9 cellular contexts compared by ENCODE assay signal in the genomic region with DNA sequence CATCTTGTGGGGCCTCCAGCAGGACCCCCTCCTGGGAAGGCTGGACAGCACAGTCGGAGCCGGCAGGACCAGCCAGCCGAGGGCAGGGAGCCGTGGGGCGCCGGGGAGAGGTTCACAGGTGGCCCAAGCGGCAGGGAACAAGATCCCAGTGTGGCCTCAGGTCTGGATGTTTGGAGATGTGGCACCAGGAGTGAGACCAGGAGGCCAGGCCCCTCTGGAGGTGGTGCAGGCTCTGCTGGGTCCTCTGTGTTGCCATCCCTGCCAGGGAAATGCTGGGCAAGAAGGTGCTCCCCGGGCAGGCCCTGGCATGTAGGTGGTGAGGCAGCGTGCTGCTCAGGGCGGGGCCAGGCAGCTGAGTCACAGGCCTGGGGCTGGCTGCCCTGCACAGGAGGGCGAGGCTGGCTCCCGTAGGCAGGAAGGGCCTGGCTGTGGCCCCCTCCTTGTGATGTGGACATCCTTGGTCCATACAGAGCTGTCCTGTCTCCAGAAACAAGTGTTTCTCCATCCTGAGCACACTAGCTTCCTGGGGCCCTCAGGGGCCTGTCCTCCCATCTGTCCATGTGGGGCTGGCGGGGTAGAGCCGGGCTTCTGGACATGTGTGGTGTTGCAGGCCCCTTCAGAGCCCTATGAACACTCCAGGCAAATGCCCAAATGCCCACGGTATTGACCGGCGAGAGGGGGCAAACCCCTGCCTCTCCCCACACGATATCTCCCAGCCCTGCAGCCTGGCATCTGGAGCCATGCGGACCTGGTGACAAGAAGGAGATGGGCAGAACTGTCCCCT. TPM values are rescaled to one million over a fixed set of nuclear protein-coding genes. Genes with fewer than 3 reads are reported as not detected.
DNase-seq lines count a peak whose midpoint lies in the region; ATAC-seq and TF ChIP-seq lines count a peak whose summit lies in the region.
"Had no signal": no experiment of that assay in that cellular context is flagged by ENCODE, and none has a peak within 500 bp of the region (broad histone marks: within the 10 kb centered on the region; RNA-seq: fewer than 3 reads in every experiment).

No MANE protein-coding gene starts in this region.

- TF ChIP-seq CTCF in lung (IDR thresholded peaks at IDR 0.05; ENCODE audit: control extremely low read depth, extremely low read depth) (no peak), endodermal cell (conservative IDR thresholded peaks at IDR 0.05) (no peak)

- H3K4me1 Mint-ChIP-seq in endodermal cell = peaks cover 4% of the 10 kb centered on the region

- H3K9me3 ChIP-seq in MG63 (no peaks in the 10 kb centered on the region), adipocyte (ENCODE audit: control insufficient read depth, low read length) (no peaks in the 10 kb centered on the region), lung (ENCODE audit: control insufficient read depth in 2 of 2, insufficient read depth in 1 of 2, low read length in 1 of 2) (no peaks in the 10 kb centered on the region), endodermal cell (ENCODE audit: control insufficient read depth, low read length) (no peaks in the 10 kb centered on the region)

- H3K27ac ChIP-seq in lung (ENCODE audit: low read depth in 1 of 2, low read length in 1 of 2) (no peak overlapping the region), endodermal cell (ENCODE audit: low read depth, low read length) (no peak overlapping the region)

- no peaks in the 10 kb centered on the region for H3K27me3 ChIP-seq in MG63
- no peaks in the 10 kb centered on the region for H3K27me3 ChIP-seq in adipocyte (replicated peaks; ENCODE audit: control insufficient read depth, insufficient read depth, low read length)
- no peaks in the 10 kb centered on the region for H3K27me3 ChIP-seq in lung (ENCODE audit: control insufficient read depth, insufficient read depth)
- no peaks in the 10 kb centered on the region for H3K27me3 ChIP-seq in endodermal cell (ENCODE audit: control insufficient read depth, insufficient read depth, low read length, poor library complexity, severe bottlenecking)

- ATAC-seq in lung (ENCODE audit: insufficient read depth, low FRiP score) (peak; percentile 61), GM18861 (IDR thresholded peaks at IDR 0.05; ENCODE audit: unreplicated experiment) (no peak), HG02588 (IDR thresholded peaks at IDR 0.05; ENCODE audit: unreplicated experiment) (no peak)

- H3K4me3 ChIP-seq in MG63 (no peak overlapping the region), adipocyte (ENCODE audit: low read length) (no peak overlapping the region), lung (no peak overlapping the region), endodermal cell (ENCODE audit: low read length) (no peak overlapping the region)

- H3K9me3 Mint-ChIP-seq in endodermal cell = no peaks in the 10 kb centered on the region

- peaks cover 12% of the 10 kb centered on the region for H3K4me1 ChIP-seq in adipocyte (ENCODE audit: control insufficient read depth, insufficient read depth, low read length)
- H3K4me1 ChIP-seq in lung (ENCODE audit: control insufficient read depth in 2 of 2, insufficient read depth in 2 of 2, low read length in 2 of 2) = no peaks in the 10 kb centered on the region
- H3K4me1 ChIP-seq in endodermal cell (ENCODE audit: control insufficient read depth, insufficient read depth, low read length) = no peaks in the 10 kb centered on the region

- H3K4me3 Mint-ChIP-seq in endodermal cell = no peak overlapping the region

- H3K9ac ChIP-seq in adipocyte (ENCODE audit: low read length) = no peak overlapping the region
- H3K9ac ChIP-seq in endodermal cell (ENCODE audit: extremely low read depth, low read length, poor library complexity, severe bottlenecking) = no peak overlapping the region

- H3K36me3 ChIP-seq in MG63 (no peaks in the 10 kb centered on the region), adipocyte (ENCODE audit: control insufficient read depth, insufficient read depth, low read length, severe bottlenecking) (no peaks in the 10 kb centered on the region), lung (ENCODE audit: control insufficient read depth in 2 of 2, insufficient read depth in 2 of 2, low read length in 2 of 2) (peaks cover 0 to 14% of the 10 kb centered on the region in 2 donors), endodermal cell (ENCODE audit: control insufficient read depth, insufficient read depth, low read length) (no peaks in the 10 kb centered on the region)

- H3K36me3 Mint-ChIP-seq in endodermal cell (ENCODE audit: low read depth) = peaks cover 2% of the 10 kb centered on the region

- DNase-seq in DMS 273 (lab: John Stamatoyannopoulos, UW; ENCODE audit: unreplicated experiment) (peak; percentile 84), MG63 (peak; percentile 94), adipocyte (ENCODE audit: low read depth) (peak; percentile 70), lung (ENCODE audit: low spot score) (peak; percentile 38), endodermal cell (no peak), retina (no peak)
- DNase-seq: activated CD4-positive, alpha-beta T cell treated with anti-CD3 and anti-CD28 coated beads for 4 hours had no signal

- 82 to 87% methylated on average over 19 of the region's 19 CpGs for WGBS in lung, 2 donors
- 93 to 98% methylated on average over 7 to 19 of the region's 19 CpGs for WGBS in endodermal cell (ENCODE audit: insufficient coverage in 1 of 2, insufficient read length in 1 of 2), 2 experiments

- H3K27me3 Mint-ChIP-seq in endodermal cell (ENCODE audit: insufficient read depth) = no peaks in the 10 kb centered on the region

- no peak overlapping the region for H3K27ac Mint-ChIP-seq in endodermal cell

RNA-seq across cellular contexts. Expression of gene HGFAC, which starts 4.8 kb away (rescaled TPM):
- total RNA-seq in MG63 (2014; rRNA removed; shearing (Covaris generic); ENCODE audit: low replicate concordance) = 0.53 TPM in 1 of 2 replicates, not detected in the other
- total RNA-seq in lung (under 1 TPM; 0.28 to 0.46 TPM), endodermal cell (under 1 TPM in 1 of 2 donors, not detected in 1; 0.46 TPM)
- polyA plus RNA-seq in lung = 1 to 10 TPM in 1 of 2 donors, under 1 TPM in 1; 0.24 to 2.6 TPM
- 0.93 TPM for polyA plus RNA-seq in endodermal cell (2013, experiment 1 of 2)
- polyA plus RNA-seq in endodermal cell (2013, experiment 2 of 2) = 0.50 TPM

RNA-seq across cellular contexts. Expression of gene DOK7, which starts 26.1 kb away (rescaled TPM):
- 7.1 and 9.6 TPM in 2 replicates for total RNA-seq in MG63 (2014; rRNA removed; shearing (Covaris generic); ENCODE audit: low replicate concordance)
- total RNA-seq in lung (1 to 10 TPM in 1 of 2 donors, under 1 TPM in 1; 0.63 to 2.7 TPM), endodermal cell (1 to 10 TPM in 1 of 2 donors, under 1 TPM in 1; 0.38 to 1.3 TPM)
- 1 to 10 TPM in 1 of 2 donors, under 1 TPM in 1; 0.53 to 2.3 TPM for polyA plus RNA-seq in lung
- polyA plus RNA-seq in endodermal cell (2013, experiment 1 of 2) = 0.46 TPM
- 1.0 TPM for polyA plus RNA-seq in endodermal cell (2013, experiment 2 of 2)

Comparison
In these comparisons a context has a peak if more than half of its experiments do, and no peak if none do; other contexts are left out.
1. DNase-seq: peak in DMS 273 (single experiment), MG63 (single experiment), adipocyte (single experiment) and lung (single experiment); none in endodermal cell (single experiment) and retina (single experiment).